8 cellular contexts compared by ENCODE assay signal in the genomic region with DNA sequence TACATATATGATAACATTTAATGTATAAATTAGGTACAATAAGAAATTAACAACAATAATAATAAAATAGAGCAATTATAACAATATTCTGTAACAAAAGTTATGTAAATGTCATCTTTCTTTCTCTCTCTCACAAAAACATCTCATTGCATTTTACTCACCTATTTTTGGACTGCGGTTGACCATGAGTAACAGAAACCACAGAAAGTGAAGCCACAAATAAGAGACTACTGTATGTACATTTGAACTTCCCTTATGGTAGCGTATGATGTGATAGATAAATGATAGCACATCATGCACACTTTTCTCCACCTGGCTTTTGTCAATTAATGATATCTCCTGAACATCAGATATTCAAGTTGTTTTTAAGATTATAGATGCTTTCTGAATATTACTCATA.
DNase-seq lines count a peak whose midpoint lies in the region; ATAC-seq and TF ChIP-seq lines count a peak whose summit lies in the region.

No MANE protein-coding gene starts in this region.

- TF ChIP-seq CTCF in Loucy (conservative IDR thresholded peaks at IDR 0.05; ENCODE audit: low read length) (no peak), lower leg skin (IDR thresholded peaks at IDR 0.05) (no peak)

- peak overlapping the region; percentile 62 for H3K4me2 ChIP-seq in Loucy (ENCODE audit: low read depth, low read length, poor library complexity, severe bottlenecking)

- peak; percentile 18 for DNase-seq in activated CD4-positive, alpha-beta T cell treated with anti-CD3 and anti-CD28 coated beads for 36 hours
- no peak for DNase-seq in activated CD4-positive, alpha-beta T cell treated with anti-CD3 and anti-CD28 coated beads for 1 hour
- DNase-seq in naive B cell: peak; percentile 68
- DNase-seq in lower leg skin (ENCODE audit: low spot score in 2 of 2): no peak
- DNase-seq in activated CD4-positive, CD25-positive, alpha-beta regulatory T cell treated with anti-CD3 and anti-CD28 coated beads, Interleukin-2, amount 50 U/mL, for 72 hours: no peak
- DNase-seq in COLO668 (lab: John Stamatoyannopoulos, UW; ENCODE audit: unreplicated experiment): no peak

- H3K27me3 ChIP-seq in Loucy (ENCODE audit: insufficient read depth, low read length, poor library complexity, severe bottlenecking): no peaks in the 10 kb centered on the region

- TF ChIP-seq POLR2A in lower leg skin (IDR thresholded peaks at IDR 0.05): no peak

- H3K27me3 Mint-ChIP-seq in activated CD4-positive, alpha-beta T cell treated with anti-CD3 and anti-CD28 coated beads for 36 hours: no peaks in the 10 kb centered on the region
- H3K27me3 Mint-ChIP-seq in naive B cell: no peaks in the 10 kb centered on the region

- 85 to 87% methylated on average over 2 of the region's 2 CpGs for WGBS in lower leg skin, 2 donors

- peak overlapping the region; percentile 52 for H3K4me3 ChIP-seq in Loucy (ENCODE audit: low read length, poor library complexity, severe bottlenecking)
- H3K4me3 ChIP-seq in lower leg skin (ENCODE audit: low read depth, poor library complexity, severe bottlenecking): no peak overlapping the region

- H3F3A ChIP-seq in Loucy (ENCODE audit: low read depth): peaks cover 6% of the 10 kb centered on the region; the same call in 1 of the 2 replicates

- H3K27ac Mint-ChIP-seq in activated CD4-positive, alpha-beta T cell treated with anti-CD3 and anti-CD28 coated beads for 36 hours: no peak overlapping the region
- H3K27ac Mint-ChIP-seq in naive B cell: peak overlapping the region in 2 of 6 donors; percentile 3 to 67

- peaks cover 7% of the 10 kb centered on the region for H3K4me1 Mint-ChIP-seq in activated CD4-positive, alpha-beta T cell treated with anti-CD3 and anti-CD28 coated beads for 36 hours
- H3K4me1 Mint-ChIP-seq in naive B cell: peaks cover 20 to 38% (median 31%) of the 10 kb centered on the region in 3 donors

- H3K9ac ChIP-seq in Loucy (ENCODE audit: low read depth, low read length, poor library complexity, severe bottlenecking): peak overlapping the region; percentile 1

- intact Hi-C loops in activated CD4-positive, alpha-beta T cell treated with anti-CD3 and anti-CD28 coated beads for 36 hours (cut with DNase I, micrococcal nuclease): no loop called here
- intact Hi-C loops in lower leg skin (cut with DNase I; ENCODE audit: low total_unique reads): no loop called here

- H3K9me3 Mint-ChIP-seq in activated CD4-positive, alpha-beta T cell treated with anti-CD3 and anti-CD28 coated beads for 36 hours (ENCODE audit: low read depth): no peaks in the 10 kb centered on the region
- H3K9me3 Mint-ChIP-seq in naive B cell: peaks cover 0 to 2% (median 0%) of the 10 kb centered on the region in 7 donors

- H3K4me3 Mint-ChIP-seq in activated CD4-positive, alpha-beta T cell treated with anti-CD3 and anti-CD28 coated beads for 36 hours: no peak overlapping the region
- H3K4me3 Mint-ChIP-seq in naive B cell: peak overlapping the region; percentile 23 to 76 (median 54)

- H3K9me3 ChIP-seq in Loucy (ENCODE audit: insufficient read depth, low read depth, low read length): no peaks in the 10 kb centered on the region

- H3K4me1 ChIP-seq in Loucy (ENCODE audit: insufficient read depth, low read length, poor library complexity, severe bottlenecking): peaks cover 35% of the 10 kb centered on the region

- H3K79me2 ChIP-seq in Loucy (ENCODE audit: insufficient read depth, low read length): no peaks in the 10 kb centered on the region

- no peaks in the 10 kb centered on the region for H4K20me1 ChIP-seq in Loucy (ENCODE audit: insufficient read depth, low read length, poor library complexity, severe bottlenecking)

- POLR2A ChIA-PET in activated CD4-positive, alpha-beta T cell treated with anti-CD3 and anti-CD28 coated beads for 36 hours (lab: Charles Lee): no interaction called here

- no peak overlapping the region for H2AFZ ChIP-seq in Loucy (ENCODE audit: low read length)

- peak; percentile 71 for ATAC-seq in activated CD4-positive, alpha-beta T cell treated with anti-CD3 and anti-CD28 coated beads for 36 hours
- ATAC-seq in HG02642 (IDR thresholded peaks at IDR 0.05; ENCODE audit: poor library complexity, unreplicated experiment) (peak; percentile 99), naive B cell (ENCODE audit: low read depth in 2 of 2) (peak; percentile 98 to 99)

- H3K9me2 ChIP-seq in Loucy (replicated peaks; ENCODE audit: low read depth, low read length): no peaks in the 10 kb centered on the region

- no peaks in the 10 kb centered on the region for H3K36me3 Mint-ChIP-seq in activated CD4-positive, alpha-beta T cell treated with anti-CD3 and anti-CD28 coated beads for 36 hours (ENCODE audit: low read depth)
- H3K36me3 Mint-ChIP-seq in naive B cell: no peaks in the 10 kb centered on the region

- CTCF ChIA-PET in activated CD4-positive, alpha-beta T cell treated with anti-CD3 and anti-CD28 coated beads for 36 hours (lab: Charles Lee): no interaction called here

- no peaks in the 10 kb centered on the region for H3K36me3 ChIP-seq in Loucy (ENCODE audit: insufficient read depth, low read length)

Comparison
In these comparisons a context has a peak if more than half of its experiments do, and no peak if none do; other contexts are left out.
1. DNase-seq: peak in activated CD4-positive, alpha-beta T cell treated with anti-CD3 and anti-CD28 coated beads for 36 hours (single experiment) and naive B cell (single experiment); none in activated CD4-positive, alpha-beta T cell treated with anti-CD3 and anti-CD28 coated beads for 1 hour (single experiment), lower leg skin (0 of 2), activated CD4-positive, CD25-positive, alpha-beta regulatory T cell treated with anti-CD3 and anti-CD28 coated beads, Interleukin-2, amount 50 U/mL, for 72 hours (single experiment) and COLO668 (single experiment).
2. Peak in every context shown above with its lines, with median percentiles within 50 percentile points of each other: ATAC-seq.